Comparison of ENCODE assay signal across 1 cellular context in the genomic region with DNA sequence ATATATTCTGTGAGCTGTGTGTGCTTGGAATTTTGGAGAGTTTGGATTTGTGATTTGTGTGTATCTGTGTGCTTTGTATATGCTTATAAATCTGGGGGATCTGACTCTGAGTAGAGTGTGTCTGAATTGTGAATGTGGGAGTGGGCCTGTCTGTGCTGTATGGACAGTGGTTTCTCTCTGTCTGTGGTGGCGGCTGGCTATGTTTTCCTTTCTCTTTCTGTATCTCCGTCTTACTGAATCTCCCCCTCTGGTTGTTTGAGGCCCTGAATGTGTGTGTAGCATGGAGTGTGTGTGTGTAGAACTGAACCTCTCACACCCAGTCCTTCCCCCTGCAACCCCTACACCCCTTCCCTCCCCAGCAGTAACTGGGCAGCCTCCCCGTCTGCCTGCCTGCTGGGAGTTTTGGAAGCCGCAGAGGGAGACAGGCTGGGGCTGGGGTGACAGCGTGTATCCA.
TF ChIP-seq lines count a peak whose summit lies in the region.

No MANE protein-coding gene starts in this region.

TF ChIP-seq in GM23338, 12 proteins besides CTCF, POLR2A, EP300 and RAD21 (continued from another document):
- TF ChIP-seq, protein P1, sequence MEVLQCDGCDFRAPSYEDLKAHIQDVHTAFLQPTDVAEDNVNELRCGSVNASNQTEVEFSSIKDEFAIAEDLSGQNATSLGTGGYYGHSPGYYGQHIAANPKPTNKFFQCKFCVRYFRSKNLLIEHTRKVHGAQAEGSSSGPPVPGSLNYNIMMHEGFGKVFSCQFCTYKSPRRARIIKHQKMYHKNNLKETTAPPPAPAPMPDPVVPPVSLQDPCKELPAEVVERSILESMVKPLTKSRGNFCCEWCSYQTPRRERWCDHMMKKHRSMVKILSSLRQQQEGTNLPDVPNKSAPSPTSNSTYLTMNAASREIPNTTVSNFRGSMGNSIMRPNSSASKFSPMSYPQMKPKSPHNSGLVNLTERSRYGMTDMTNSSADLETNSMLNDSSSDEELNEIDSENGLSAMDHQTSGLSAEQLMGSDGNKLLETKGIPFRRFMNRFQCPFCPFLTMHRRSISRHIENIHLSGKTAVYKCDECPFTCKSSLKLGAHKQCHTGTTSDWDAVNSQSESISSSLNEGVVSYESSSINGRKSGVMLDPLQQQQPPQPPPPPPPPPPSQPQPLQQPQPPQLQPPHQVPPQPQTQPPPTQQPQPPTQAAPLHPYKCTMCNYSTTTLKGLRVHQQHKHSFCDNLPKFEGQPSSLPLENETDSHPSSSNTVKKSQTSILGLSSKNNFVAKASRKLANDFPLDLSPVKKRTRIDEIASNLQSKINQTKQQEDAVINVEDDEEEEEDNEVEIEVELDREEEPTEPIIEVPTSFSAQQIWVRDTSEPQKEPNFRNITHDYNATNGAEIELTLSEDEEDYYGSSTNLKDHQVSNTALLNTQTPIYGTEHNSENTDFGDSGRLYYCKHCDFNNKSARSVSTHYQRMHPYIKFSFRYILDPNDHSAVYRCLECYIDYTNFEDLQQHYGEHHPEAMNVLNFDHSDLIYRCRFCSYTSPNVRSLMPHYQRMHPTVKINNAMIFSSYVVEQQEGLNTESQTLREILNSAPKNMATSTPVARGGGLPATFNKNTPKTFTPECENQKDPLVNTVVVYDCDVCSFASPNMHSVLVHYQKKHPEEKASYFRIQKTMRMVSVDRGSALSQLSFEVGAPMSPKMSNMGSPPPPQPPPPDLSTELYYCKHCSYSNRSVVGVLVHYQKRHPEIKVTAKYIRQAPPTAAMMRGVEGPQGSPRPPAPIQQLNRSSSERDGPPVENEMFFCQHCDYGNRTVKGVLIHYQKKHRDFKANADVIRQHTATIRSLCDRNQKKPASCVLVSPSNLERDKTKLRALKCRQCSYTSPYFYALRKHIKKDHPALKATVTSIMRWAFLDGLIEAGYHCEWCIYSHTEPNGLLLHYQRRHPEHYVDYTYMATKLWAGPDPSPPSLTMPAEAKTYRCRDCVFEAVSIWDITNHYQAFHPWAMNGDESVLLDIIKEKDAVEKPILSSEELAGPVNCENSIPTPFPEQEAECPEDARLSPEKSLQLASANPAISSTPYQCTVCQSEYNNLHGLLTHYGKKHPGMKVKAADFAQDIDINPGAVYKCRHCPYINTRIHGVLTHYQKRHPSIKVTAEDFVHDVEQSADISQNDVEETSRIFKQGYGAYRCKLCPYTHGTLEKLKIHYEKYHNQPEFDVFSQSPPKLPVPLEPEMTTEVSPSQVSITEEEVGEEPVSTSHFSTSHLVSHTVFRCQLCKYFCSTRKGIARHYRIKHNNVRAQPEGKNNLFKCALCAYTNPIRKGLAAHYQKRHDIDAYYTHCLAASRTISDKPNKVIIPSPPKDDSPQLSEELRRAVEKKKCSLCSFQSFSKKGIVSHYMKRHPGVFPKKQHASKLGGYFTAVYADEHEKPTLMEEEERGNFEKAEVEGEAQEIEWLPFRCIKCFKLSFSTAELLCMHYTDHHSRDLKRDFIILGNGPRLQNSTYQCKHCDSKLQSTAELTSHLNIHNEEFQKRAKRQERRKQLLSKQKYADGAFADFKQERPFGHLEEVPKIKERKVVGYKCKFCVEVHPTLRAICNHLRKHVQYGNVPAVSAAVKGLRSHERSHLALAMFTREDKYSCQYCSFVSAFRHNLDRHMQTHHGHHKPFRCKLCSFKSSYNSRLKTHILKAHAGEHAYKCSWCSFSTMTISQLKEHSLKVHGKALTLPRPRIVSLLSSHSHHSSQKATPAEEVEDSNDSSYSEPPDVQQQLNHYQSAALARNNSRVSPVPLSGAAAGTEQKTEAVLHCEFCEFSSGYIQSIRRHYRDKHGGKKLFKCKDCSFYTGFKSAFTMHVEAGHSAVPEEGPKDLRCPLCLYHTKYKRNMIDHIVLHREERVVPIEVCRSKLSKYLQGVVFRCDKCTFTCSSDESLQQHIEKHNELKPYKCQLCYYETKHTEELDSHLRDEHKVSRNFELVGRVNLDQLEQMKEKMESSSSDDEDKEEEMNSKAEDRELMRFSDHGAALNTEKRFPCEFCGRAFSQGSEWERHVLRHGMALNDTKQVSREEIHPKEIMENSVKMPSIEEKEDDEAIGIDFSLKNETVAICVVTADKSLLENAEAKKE (CRISPR knock-in tag; IDR thresholded peaks at IDR 0.05), result no peak
- TF ChIP-seq CREB1 (CRISPR knock-in tag; IDR thresholded peaks at IDR 0.05; ENCODE audit: low read depth) (no peak), EZH2 (IDR thresholded peaks at IDR 0.05; ENCODE audit: low read depth, unreplicated experiment) (no peak), NANOG (IDR thresholded peaks at IDR 0.05; ENCODE audit: borderline replicate concordance) (no peak), ZNF331 (CRISPR knock-in tag; IDR thresholded peaks at IDR 0.05; ENCODE audit: low read depth) (no peak), JUNB (IDR thresholded peaks at IDR 0.05; ENCODE audit: unreplicated experiment) (no peak), POLR2AphosphoS5 (IDR thresholded peaks at IDR 0.05; ENCODE audit: low read depth) (no peak), STAT1 (IDR thresholded peaks at IDR 0.05; ENCODE audit: unreplicated experiment) (no peak)
